8 cellular contexts compared by ENCODE assay signal in the genomic region with DNA sequence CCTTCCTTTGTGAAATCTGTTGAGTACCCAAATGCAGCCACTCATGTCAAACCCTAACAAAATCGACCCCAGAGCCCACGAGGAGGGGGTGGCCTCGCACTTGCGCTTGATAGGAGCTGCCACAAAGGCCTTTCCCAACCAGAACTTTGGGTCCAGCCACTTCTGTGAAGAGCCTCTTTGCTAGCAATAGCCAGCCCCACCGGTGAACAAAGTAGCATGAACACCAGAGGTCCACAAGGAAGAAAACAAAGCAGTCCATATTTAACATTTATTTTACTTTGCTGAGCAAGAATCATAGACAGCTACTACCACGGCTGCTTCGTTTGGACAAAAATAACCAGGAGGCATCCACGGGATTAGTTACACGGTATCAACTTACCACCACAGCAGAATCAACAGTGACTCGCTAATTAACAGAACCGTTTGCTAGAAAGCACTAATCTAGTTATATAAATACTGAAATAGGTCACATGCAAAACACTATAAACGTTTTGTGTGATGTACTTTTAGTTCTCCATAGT. TPM values are rescaled to one million over a fixed set of nuclear protein-coding genes. Genes with fewer than 3 reads are reported as not detected.
DNase-seq lines count a peak whose midpoint lies in the region; TF ChIP-seq lines count a peak whose summit lies in the region.
"Not testable (repeated sequence)": the region's sequence is repeated elsewhere in the genome, so short reads cannot be mapped to it uniquely, and the experiment has no call there.

No MANE protein-coding gene starts in this region.

- H3K9ac ChIP-seq in smooth muscle cell (ENCODE audit: low read depth): not testable (repeated sequence)

- H3K4me1 Mint-ChIP-seq in activated CD4-positive, alpha-beta memory T cell treated with anti-CD3 and anti-CD28 coated beads, Interleukin-2, amount 10 ng/mL, durations not matched to agents 7 days and 5 days: peaks cover 31% of the 10 kb centered on the region
- H3K4me1 Mint-ChIP-seq in activated naive CD4-positive, alpha-beta T cell treated with anti-CD3 and anti-CD28 coated beads for 36 hours (ENCODE audit: low read depth); nephron: not testable (repeated sequence)

- peak overlapping the region; percentile 23; the same call in 1 of the 2 replicates for H3K27ac ChIP-seq in HL-60 (replicated peaks)
- peak overlapping the region; percentile 28 for H3K27ac ChIP-seq in smooth muscle cell (ENCODE audit: low read depth)

- not testable (repeated sequence) for H3K79me2 ChIP-seq in smooth muscle cell (ENCODE audit: low read depth)

- TF ChIP-seq CTCF in AG10803 (conservative IDR thresholded peaks at IDR 0.05; ENCODE audit: low read length); HL-60 (IDR thresholded peaks at IDR 0.05; ENCODE audit: insufficient read depth, low read length); nephron (IDR thresholded peaks at IDR 0.05; ENCODE audit: unreplicated experiment in 3 of 3); smooth muscle cell (IDR thresholded peaks at IDR 0.05; ENCODE audit: borderline replicate concordance, insufficient read depth, poor library complexity, severe bottlenecking): not testable (repeated sequence)

- not testable (repeated sequence) for H3F3A ChIP-seq in smooth muscle cell (ENCODE audit: low read depth)

- not testable (repeated sequence) for H3K27me3 Mint-ChIP-seq in activated CD4-positive, alpha-beta memory T cell treated with anti-CD3 and anti-CD28 coated beads, Interleukin-2, amount 10 ng/mL, durations not matched to agents 7 days and 5 days; activated naive CD4-positive, alpha-beta T cell treated with anti-CD3 and anti-CD28 coated beads for 36 hours (ENCODE audit: low read depth); nephron (ENCODE audit: low read depth)

- H4K20me1 ChIP-seq in smooth muscle cell (ENCODE audit: low read depth): not testable (repeated sequence)

- H3K4me2 ChIP-seq in smooth muscle cell: not testable (repeated sequence)

- not testable (repeated sequence) for H2AFZ ChIP-seq in smooth muscle cell (ENCODE audit: low read depth)

- not testable (repeated sequence) for H3K4me1 ChIP-seq in smooth muscle cell (ENCODE audit: low read depth)

- H3K4me3 Mint-ChIP-seq in activated CD4-positive, alpha-beta memory T cell treated with anti-CD3 and anti-CD28 coated beads, Interleukin-2, amount 10 ng/mL, durations not matched to agents 7 days and 5 days; activated naive CD4-positive, alpha-beta T cell treated with anti-CD3 and anti-CD28 coated beads for 36 hours: not testable (repeated sequence)
- peak overlapping the region; percentile 38 to 64 (median 50) for H3K4me3 Mint-ChIP-seq in nephron

- intact Hi-C loops in activated naive CD4-positive, alpha-beta T cell treated with anti-CD3 and anti-CD28 coated beads for 36 hours (cut with micrococcal nuclease): not testable (repeated sequence)

- peaks cover 34% of the 10 kb centered on the region for H3K36me3 Mint-ChIP-seq in activated CD4-positive, alpha-beta memory T cell treated with anti-CD3 and anti-CD28 coated beads, Interleukin-2, amount 10 ng/mL, durations not matched to agents 7 days and 5 days (ENCODE audit: low read depth)
- not testable (repeated sequence) for H3K36me3 Mint-ChIP-seq in activated naive CD4-positive, alpha-beta T cell treated with anti-CD3 and anti-CD28 coated beads for 36 hours (ENCODE audit: low read depth)
- peaks cover 20% of the 10 kb centered on the region for H3K36me3 Mint-ChIP-seq in nephron (ENCODE audit: low read depth)

- H3K9me3 ChIP-seq in smooth muscle cell (replicated peaks; ENCODE audit: low read depth): not testable (repeated sequence)

- CTCF ChIA-PET in activated CD4-positive, alpha-beta memory T cell treated with anti-CD3 and anti-CD28 coated beads, Interleukin-2, amount 10 ng/mL, durations not matched to agents 7 days and 5 days (lab: Charles Lee); activated naive CD4-positive, alpha-beta T cell treated with anti-CD3 and anti-CD28 coated beads for 36 hours (lab: Charles Lee): not testable (repeated sequence)

- not testable (repeated sequence) for H3K36me3 ChIP-seq in smooth muscle cell (ENCODE audit: low read depth)

- DNase-seq in AG10803 (ENCODE audit: low read depth): peak; percentile 9
- not testable (repeated sequence) for DNase-seq in HL-60 (ENCODE audit: low read depth in 1 of 2, low spot score in 1 of 2); activated CD4-positive, alpha-beta memory T cell treated with anti-CD3 and anti-CD28 coated beads, Interleukin-2, amount 10 ng/mL, durations not matched to agents 7 days and 5 days; activated naive CD4-positive, alpha-beta T cell treated with anti-CD3 and anti-CD28 coated beads for 36 hours; smooth muscle cell (lab: John Stamatoyannopoulos, UW; ENCODE audit: unreplicated experiment)
- DNase-seq in RPMI7951 (ENCODE audit: low read depth): peak; percentile 29
- DNase-seq in fibroblast of peridontal ligament (ENCODE audit: extremely low read depth): peak; percentile 40

- POLR2A ChIA-PET in activated CD4-positive, alpha-beta memory T cell treated with anti-CD3 and anti-CD28 coated beads, Interleukin-2, amount 10 ng/mL, durations not matched to agents 7 days and 5 days (lab: Charles Lee): not testable (repeated sequence)

- H3K27ac Mint-ChIP-seq in activated CD4-positive, alpha-beta memory T cell treated with anti-CD3 and anti-CD28 coated beads, Interleukin-2, amount 10 ng/mL, durations not matched to agents 7 days and 5 days: peak overlapping the region; percentile 76
- H3K27ac Mint-ChIP-seq in activated naive CD4-positive, alpha-beta T cell treated with anti-CD3 and anti-CD28 coated beads for 36 hours: peak overlapping the region; percentile 21
- peak overlapping the region; percentile 54 to 83 (median 78) for H3K27ac Mint-ChIP-seq in nephron

- not testable (repeated sequence) for H3K9me3 Mint-ChIP-seq in activated CD4-positive, alpha-beta memory T cell treated with anti-CD3 and anti-CD28 coated beads, Interleukin-2, amount 10 ng/mL, durations not matched to agents 7 days and 5 days; activated naive CD4-positive, alpha-beta T cell treated with anti-CD3 and anti-CD28 coated beads for 36 hours; nephron

- not testable (repeated sequence) for H3K4me3 ChIP-seq in AG10803 (ENCODE audit: low read length); HL-60 (replicated peaks; ENCODE audit: insufficient read depth, low read length); smooth muscle cell

- WGBS in smooth muscle cell (ENCODE audit: low lambda C conversion rate): 81% methylated on average over 11 of the region's 12 CpGs

- H3K27me3 ChIP-seq in HL-60 (ENCODE audit: insufficient read depth, poor library complexity, severe bottlenecking); smooth muscle cell (ENCODE audit: low read depth): not testable (repeated sequence)

RNA-seq across cellular contexts. Expression of gene CDK11A, which starts 3.0 kb away (rescaled TPM):
- total RNA-seq in RPMI7951 (2014; rRNA removed; shearing (Covaris generic)): 4.4 and 8.1 TPM in 2 replicates
- total RNA-seq in activated CD4-positive, alpha-beta memory T cell treated with anti-CD3 and anti-CD28 coated beads, Interleukin-2, amount 10 ng/mL, durations not matched to agents 7 days and 5 days: 10 to 100 TPM; 67.2 to 68.1 TPM
- 10 to 100 TPM; 58.0 to 60.3 TPM for total RNA-seq in activated naive CD4-positive, alpha-beta T cell treated with anti-CD3 and anti-CD28 coated beads for 36 hours
- 9.0 and 20.9 TPM in 2 replicates for total RNA-seq in smooth muscle cell
- polyA plus RNA-seq in smooth muscle cell: 19.8 and 31.2 TPM in 2 replicates

RNA-seq across cellular contexts. Expression of gene SLC35E2B, which starts 34.6 kb away (rescaled TPM):
- 10.1 and 10.9 TPM in 2 replicates for total RNA-seq in RPMI7951 (2014; rRNA removed; shearing (Covaris generic))
- 10 to 100 TPM; 54.5 to 55.7 TPM for total RNA-seq in activated CD4-positive, alpha-beta memory T cell treated with anti-CD3 and anti-CD28 coated beads, Interleukin-2, amount 10 ng/mL, durations not matched to agents 7 days and 5 days
- total RNA-seq in activated naive CD4-positive, alpha-beta T cell treated with anti-CD3 and anti-CD28 coated beads for 36 hours: 10 to 100 TPM; 21.9 to 25.6 TPM
- 24.2 and 32.4 TPM in 2 replicates for total RNA-seq in smooth muscle cell
- polyA plus RNA-seq in smooth muscle cell: 19.7 and 22.6 TPM in 2 replicates

RNA-seq across cellular contexts. Expression of gene NADK, which starts 51.1 kb away (rescaled TPM):
- 24.0 and 30.3 TPM in 2 replicates for total RNA-seq in RPMI7951 (2014; rRNA removed; shearing (Covaris generic))
- 10 to 100 TPM; 78.0 to 81.5 TPM for total RNA-seq in activated CD4-positive, alpha-beta memory T cell treated with anti-CD3 and anti-CD28 coated beads, Interleukin-2, amount 10 ng/mL, durations not matched to agents 7 days and 5 days
- total RNA-seq in activated naive CD4-positive, alpha-beta T cell treated with anti-CD3 and anti-CD28 coated beads for 36 hours: 10 to 100 TPM; 42.1 to 43.6 TPM
- total RNA-seq in smooth muscle cell: 27.2 and 32.7 TPM in 2 replicates
- polyA plus RNA-seq in smooth muscle cell: 37.8 and 39.0 TPM in 2 replicates

Comparison
In these comparisons a context has a peak if more than half of its experiments do, and no peak if none do; other contexts are left out.
1. H3K27ac Mint-ChIP-seq: peak in every context shown above with its lines; median percentile 78 in nephron; 76 in activated CD4-positive, alpha-beta memory T cell treated with anti-CD3 and anti-CD28 coated beads, Interleukin-2, amount 10 ng/mL, durations not matched to agents 7 days and 5 days; 21 in activated naive CD4-positive, alpha-beta T cell treated with anti-CD3 and anti-CD28 coated beads for 36 hours.